24 cellular contexts compared by ENCODE assay signal in genomic region chr3:193890036-193890897, GRCh38.
"Had no signal": no experiment of that assay in that cellular context is flagged by ENCODE, and none has a peak within 500 bp of the region (broad histone marks: within the 10 kb centered on the region; RNA-seq: fewer than 3 reads in every experiment).

No MANE protein-coding gene starts in this region.

- H3K4me3 Mint-ChIP-seq: activated CD4-positive, alpha-beta T cell treated with anti-CD3 and anti-CD28 coated beads, Interleukin-2, amount 10 ng/mL, durations not matched to agents 7 days and 5 days; activated CD8-positive, alpha-beta T cell treated with anti-CD3 and anti-CD28 coated beads, Interleukin-2, amount 10 ng/mL, durations not matched to agents 7 days and 5 days; activated naive CD4-positive, alpha-beta T cell treated with anti-CD3 and anti-CD28 coated beads, Interleukin-2, amount 50 U/mL, for 24 hours; brain; immature natural killer cell; nephron progenitor cell; T-helper 2 cell treated with Interferon-gamma antibody and Interleukin-4, amounts not matched to agents 5 μg/mL and 100 μg/mL, for 36 hours had no signal

- ATAC-seq: activated CD8-positive, alpha-beta T cell treated with anti-CD3 and anti-CD28 coated beads, Interleukin-2, amount 10 ng/mL, durations not matched to agents 7 days and 5 days; foreskin keratinocyte; left ventricle myocardium superior had no signal

- H3K27ac ChIP-seq: foreskin keratinocyte, parathyroid adenoma, spleen, thyroid gland, uterus, VCaP had no signal

- H3K27me3 Mint-ChIP-seq: activated naive CD4-positive, alpha-beta T cell treated with anti-CD3 and anti-CD28 coated beads, Interleukin-2, amount 50 U/mL, for 24 hours; brain had no signal

- H3K4me1 Mint-ChIP-seq: activated CD4-positive, alpha-beta T cell treated with anti-CD3 and anti-CD28 coated beads, Interleukin-2, amount 10 ng/mL, durations not matched to agents 7 days and 5 days; activated naive CD4-positive, alpha-beta T cell treated with anti-CD3 and anti-CD28 coated beads, Interleukin-2, amount 50 U/mL, for 24 hours; immature natural killer cell had no signal

- H3K4me3 ChIP-seq: spleen, thyroid gland, uterus had no signal

- H3K36me3 ChIP-seq: spleen, thyroid gland, uterus had no signal

- DNase-seq: activated CD4-positive, alpha-beta T cell treated with anti-CD3 and anti-CD28 coated beads, Interleukin-2, amount 10 ng/mL, durations not matched to agents 7 days and 5 days; activated CD4-positive, CD25-positive, alpha-beta regulatory T cell treated with anti-CD3 and anti-CD28 coated beads, Interleukin-2, amount 50 U/mL, for 72 hours; activated CD8-positive, alpha-beta T cell treated with anti-CD3 and anti-CD28 coated beads, Interleukin-2, amount 10 ng/mL, durations not matched to agents 7 days and 5 days; activated gamma-delta T cell treated with Interleukin-2 at 50 U/mL for 16 hours; aorta; dermis blood vessel endothelial cell; effector CD8-positive, alpha-beta T cell; foreskin keratinocyte; immature natural killer cell; left ventricle myocardium superior; mammary epithelial cell; nephron progenitor cell; nucleus accumbens; spleen; stimulated activated CD4-positive, alpha-beta T cell treated with anti-CD3 and anti-CD28 coated beads, Interleukin-4, amount 100 ng/mL, for 24 hours; stimulated activated naive CD4-positive, alpha-beta T cell treated with Interleukin-2 at 50 U/mL for 16 hours; substantia nigra; thyroid gland; uterus had no signal

- H3K27ac Mint-ChIP-seq: activated CD4-positive, alpha-beta T cell treated with anti-CD3 and anti-CD28 coated beads, Interleukin-2, amount 10 ng/mL, durations not matched to agents 7 days and 5 days; activated CD8-positive, alpha-beta T cell treated with anti-CD3 and anti-CD28 coated beads, Interleukin-2, amount 10 ng/mL, durations not matched to agents 7 days and 5 days; activated naive CD4-positive, alpha-beta T cell treated with anti-CD3 and anti-CD28 coated beads, Interleukin-2, amount 50 U/mL, for 24 hours; brain; nephron progenitor cell; T-helper 2 cell treated with Interferon-gamma antibody and Interleukin-4, amounts not matched to agents 5 μg/mL and 100 μg/mL, for 36 hours had no signal

- H3K36me3 Mint-ChIP-seq: activated naive CD4-positive, alpha-beta T cell treated with anti-CD3 and anti-CD28 coated beads, Interleukin-2, amount 50 U/mL, for 24 hours; immature natural killer cell had no signal

- H3K4me1 ChIP-seq: foreskin keratinocyte, parathyroid adenoma, uterus had no signal

- H3K27me3 ChIP-seq: foreskin keratinocyte, spleen, thyroid gland, uterus had no signal

- H3K9me3 Mint-ChIP-seq: activated CD4-positive, alpha-beta T cell treated with anti-CD3 and anti-CD28 coated beads, Interleukin-2, amount 10 ng/mL, durations not matched to agents 7 days and 5 days; activated naive CD4-positive, alpha-beta T cell treated with anti-CD3 and anti-CD28 coated beads, Interleukin-2, amount 50 U/mL, for 24 hours; immature natural killer cell; T-helper 2 cell treated with Interferon-gamma antibody and Interleukin-4, amounts not matched to agents 5 μg/mL and 100 μg/mL, for 36 hours had no signal

- H3K9ac ChIP-seq: parathyroid adenoma had no signal

- H3K9me3 ChIP-seq: thyroid gland, uterus had no signal
